In genomic region chr3:184234671-184235380, GRCh38 we compare ENCODE assay signal across 26 cellular contexts. TPM values are rescaled to one million over a fixed set of nuclear protein-coding genes. Genes with fewer than 3 reads are reported as not detected.
"Had no signal": no experiment of that assay in that cellular context is flagged by ENCODE, and none has a peak within 500 bp of the region (broad histone marks: within the 10 kb centered on the region; RNA-seq: fewer than 3 reads in every experiment).

No MANE protein-coding gene starts in this region.

- H3K4me3 Mint-ChIP-seq: activated CD4-positive, alpha-beta T cell treated with anti-CD3 and anti-CD28 coated beads, Interleukin-2, amount 10 ng/mL, durations not matched to agents 24 days and 14 days; activated CD8-positive, alpha-beta T cell treated with anti-CD3 and anti-CD28 coated beads for 36 hours; activated T-helper 17 cell treated with anti-CD3 and anti-CD28 coated beads, Interleukin-2, amount 50 U/mL, for 72 hours; brain; naive B cell; neural crest cell; stimulated activated naive CD8-positive, alpha-beta T cell treated with anti-CD3 and anti-CD28 coated beads, Interleukin-15, amount 100 ng/mL, for 72 hours had no signal

- H3K36me3 Mint-ChIP-seq: brain had no signal

- H3K9me3 ChIP-seq: left lung, prostate gland, right atrium auricular region, suprapubic skin, transverse colon, uterus had no signal

- H3K27ac ChIP-seq: foreskin keratinocyte, left lung, prostate gland, right atrium auricular region, skin epidermis, suprapubic skin, transverse colon, uterus had no signal

- H3K27ac Mint-ChIP-seq: activated CD4-positive, alpha-beta T cell treated with anti-CD3 and anti-CD28 coated beads, Interleukin-2, amount 10 ng/mL, durations not matched to agents 24 days and 14 days; activated CD8-positive, alpha-beta T cell treated with anti-CD3 and anti-CD28 coated beads for 36 hours; activated T-helper 17 cell treated with anti-CD3 and anti-CD28 coated beads, Interleukin-2, amount 50 U/mL, for 72 hours; naive B cell; stimulated activated naive CD8-positive, alpha-beta T cell treated with anti-CD3 and anti-CD28 coated beads, Interleukin-15, amount 100 ng/mL, for 72 hours had no signal

- H3K4me1 ChIP-seq: foreskin keratinocyte had no signal

- ATAC-seq: activated CD8-positive, alpha-beta T cell treated with anti-CD3 and anti-CD28 coated beads for 36 hours; activated T-helper 17 cell treated with anti-CD3 and anti-CD28 coated beads, Interleukin-2, amount 50 U/mL, for 72 hours; stimulated activated naive CD8-positive, alpha-beta T cell treated with anti-CD3 and anti-CD28 coated beads, Interleukin-15, amount 100 ng/mL, for 72 hours had no signal

- H3K36me3 ChIP-seq: left lung, prostate gland, right atrium auricular region, suprapubic skin, transverse colon, uterus had no signal

- H3K9me3 Mint-ChIP-seq: activated CD4-positive, alpha-beta T cell treated with anti-CD3 and anti-CD28 coated beads, Interleukin-2, amount 10 ng/mL, durations not matched to agents 24 days and 14 days; activated CD8-positive, alpha-beta T cell treated with anti-CD3 and anti-CD28 coated beads for 36 hours; activated T-helper 17 cell treated with anti-CD3 and anti-CD28 coated beads, Interleukin-2, amount 50 U/mL, for 72 hours; brain; naive B cell; neural crest cell; stimulated activated naive CD8-positive, alpha-beta T cell treated with anti-CD3 and anti-CD28 coated beads, Interleukin-15, amount 100 ng/mL, for 72 hours had no signal

- H3K4me3 ChIP-seq: dorsolateral prefrontal cortex, left lung, prostate gland, right atrium auricular region, skin epidermis, suprapubic skin, transverse colon, uterus had no signal

- DNase-seq: activated CD4-positive, alpha-beta T cell treated with anti-CD3 and anti-CD28 coated beads, Interleukin-2, amount 10 ng/mL, durations not matched to agents 24 days and 14 days; activated CD8-positive, alpha-beta T cell treated with anti-CD3 and anti-CD28 coated beads for 36 hours; activated naive CD4-positive, alpha-beta T cell treated with Interleukin-2 at 50 U/mL for 16 hours; activated T-cell treated with anti-CD3 and anti-CD28 coated beads, Interleukin-2, amount 50 U/mL, for 1 hour; naive B cell; stimulated activated CD4-positive, alpha-beta T cell treated with anti-CD3 and anti-CD28 coated beads, Interleukin-2, amount 100 ng/mL, for 48 hours; stimulated activated naive CD8-positive, alpha-beta T cell treated with anti-CD3 and anti-CD28 coated beads, Interleukin-15, amount 100 ng/mL, for 72 hours; T-helper 9 cell; transverse colon had no signal

RNA-seq across cellular contexts. Expression of gene VWA5B2, which starts 5.4 kb away (rescaled TPM):
- total RNA-seq: activated CD4-positive, alpha-beta T cell treated with anti-CD3 and anti-CD28 coated beads, Interleukin-2, amount 10 ng/mL, durations not matched to agents 24 days and 14 days; activated CD8-positive, alpha-beta T cell treated with anti-CD3 and anti-CD28 coated beads for 36 hours; activated T-helper 17 cell treated with anti-CD3 and anti-CD28 coated beads, Interleukin-2, amount 50 U/mL, for 72 hours; epithelial cell of proximal tubule; fibroblast of lung; foreskin keratinocyte; kidney epithelial cell; right atrium auricular region had no signal
- polyA plus RNA-seq: fibroblast of lung, foreskin keratinocyte had no signal

RNA-seq across cellular contexts. Expression of gene CAMK2N2, which starts 26.5 kb away (rescaled TPM):
- total RNA-seq: mononuclear cell, right atrium auricular region, suprapubic skin, transverse colon, uterus had no signal

RNA-seq across cellular contexts. Expression of gene ECE2, which starts 41.0 kb away (rescaled TPM):
- total RNA-seq: activated CD4-positive, alpha-beta T cell treated with anti-CD3 and anti-CD28 coated beads, Interleukin-2, amount 10 ng/mL, durations not matched to agents 24 days and 14 days; activated CD8-positive, alpha-beta T cell treated with anti-CD3 and anti-CD28 coated beads for 36 hours; activated T-helper 17 cell treated with anti-CD3 and anti-CD28 coated beads, Interleukin-2, amount 50 U/mL, for 72 hours; epithelial cell of proximal tubule; fibroblast of lung; foreskin keratinocyte; kidney epithelial cell; left lung; mononuclear cell; neural crest cell; omental fat pad; suprapubic skin; transverse colon; uterus had no signal
- polyA plus RNA-seq: fibroblast of lung, foreskin keratinocyte, mammary epithelial cell had no signal
